In genomic region chr1:3454811-3455618, GRCh38 we compare ENCODE assay signal across 8 cellular contexts. TPM values are rescaled to one million over a fixed set of nuclear protein-coding genes. Genes with fewer than 3 reads are reported as not detected.
DNase-seq lines count a peak whose midpoint lies in the region; ATAC-seq and TF ChIP-seq lines count a peak whose summit lies in the region.

No MANE protein-coding gene starts in this region.

- H3K27me3 Mint-ChIP-seq in activated T-helper 17 cell treated with anti-CD3 and anti-CD28 coated beads, Interleukin-2, amount 50 U/mL, for 72 hours: peaks cover 8% of the 10 kb centered on the region

- H3K4me3 Mint-ChIP-seq in activated T-helper 17 cell treated with anti-CD3 and anti-CD28 coated beads, Interleukin-2, amount 50 U/mL, for 72 hours: peak overlapping the region; percentile 48

- peak; percentile 70 for DNase-seq in A673 (ENCODE audit: low spot score)
- peak; percentile 41 for DNase-seq in HEK293T (ENCODE audit: extremely low spot score)
- peak; percentile 80 for DNase-seq in islet precursor cell
- DNase-seq in NOMO-1 (lab: John Stamatoyannopoulos, UW; ENCODE audit: unreplicated experiment in 2 of 2): no peak
- no peak for DNase-seq in NCI-H446 treated with DMSO at 0.1 percent for 48 hours (lab: John Stamatoyannopoulos, UW)

- POLR2A ChIA-PET in A673 (lab: Charles Lee; ENCODE audit: low non-redundant PET): no interaction called here
- POLR2A ChIA-PET in HEK293T (lab: Yijun Ruan, JAX): no interaction called here

- H3K27me3 ChIP-seq in A673 (replicated peaks; ENCODE audit: insufficient read depth, low read depth, low read length, poor library complexity) (no peaks in the 10 kb centered on the region), thymus (ENCODE audit: control insufficient read depth, insufficient read depth) (peaks cover 8% of the 10 kb centered on the region)

- no peak for TF ChIP-seq CTCF in A673 (conservative IDR thresholded peaks at IDR 0.05; ENCODE audit: low read depth, low read length)

- CTCF ChIA-PET in A673 (lab: Charles Lee) (no interaction called here), HEK293T (lab: Yijun Ruan, JAX) (no interaction called here)

- H3K9me3 ChIP-seq in A673 (ENCODE audit: low read depth, low read length, poor library complexity, severe bottlenecking): no peaks in the 10 kb centered on the region
- H3K9me3 ChIP-seq in thymus (ENCODE audit: control insufficient read depth): no peaks in the 10 kb centered on the region

- ATAC-seq in activated T-helper 17 cell treated with anti-CD3 and anti-CD28 coated beads, Interleukin-2, amount 50 U/mL, for 72 hours (replicated peaks): no peak
- ATAC-seq in GM18861 (IDR thresholded peaks at IDR 0.05; ENCODE audit: unreplicated experiment): no peak

- H3K27ac ChIP-seq in A673 (ENCODE audit: low read depth, low read length, poor library complexity, severe bottlenecking): peak overlapping the region; percentile 67
- no peak overlapping the region for H3K27ac ChIP-seq in thymus (ENCODE audit: low read depth)

- no peaks in the 10 kb centered on the region for H3K9me3 Mint-ChIP-seq in activated T-helper 17 cell treated with anti-CD3 and anti-CD28 coated beads, Interleukin-2, amount 50 U/mL, for 72 hours

- no peaks in the 10 kb centered on the region for H3K4me1 Mint-ChIP-seq in activated T-helper 17 cell treated with anti-CD3 and anti-CD28 coated beads, Interleukin-2, amount 50 U/mL, for 72 hours

- H3K27ac Mint-ChIP-seq in activated T-helper 17 cell treated with anti-CD3 and anti-CD28 coated beads, Interleukin-2, amount 50 U/mL, for 72 hours: no peak overlapping the region

- intact Hi-C loops in A673 (cut with micrococcal nuclease; ENCODE audit: unreplicated experiment): loop anchor here (5.0 kb wide), 1 partner anchor 267 kb away; no protein-coding TSS in a partner anchor

- WGBS in thymus: 16% methylated on average over 46 of the region's 46 CpGs

- H3K36me3 ChIP-seq in A673 (ENCODE audit: insufficient read depth, low read length, poor library complexity, severe bottlenecking): no peaks in the 10 kb centered on the region
- H3K36me3 ChIP-seq in thymus (ENCODE audit: control insufficient read depth, insufficient read depth): no peaks in the 10 kb centered on the region

- no peaks in the 10 kb centered on the region for H3K36me3 Mint-ChIP-seq in activated T-helper 17 cell treated with anti-CD3 and anti-CD28 coated beads, Interleukin-2, amount 50 U/mL, for 72 hours (ENCODE audit: low read depth)

- BruUV-seq in A673 (replicated peaks; lab: Mats Ljungman, UMichigan): no TSS peak

- H3K4me3 ChIP-seq in A673 (ENCODE audit: low read depth, low read length, poor library complexity, severe bottlenecking): peak overlapping the region; percentile 58
- peak overlapping the region; percentile 57 for H3K4me3 ChIP-seq in thymus (ENCODE audit: low read length)

- peaks cover 17% of the 10 kb centered on the region for H3K4me1 ChIP-seq in A673 (ENCODE audit: insufficient read depth, low read length, poor library complexity, severe bottlenecking)
- H3K4me1 ChIP-seq in thymus (ENCODE audit: control insufficient read depth, insufficient read depth, low read length): no peaks in the 10 kb centered on the region

TF ChIP-seq in HEK293T, 16 proteins besides CTCF, POLR2A, EP300 and RAD21:
- no peak for TF ChIP-seq L3MBTL2 (conservative IDR thresholded peaks at IDR 0.05)
- TF ChIP-seq, protein P1, sequence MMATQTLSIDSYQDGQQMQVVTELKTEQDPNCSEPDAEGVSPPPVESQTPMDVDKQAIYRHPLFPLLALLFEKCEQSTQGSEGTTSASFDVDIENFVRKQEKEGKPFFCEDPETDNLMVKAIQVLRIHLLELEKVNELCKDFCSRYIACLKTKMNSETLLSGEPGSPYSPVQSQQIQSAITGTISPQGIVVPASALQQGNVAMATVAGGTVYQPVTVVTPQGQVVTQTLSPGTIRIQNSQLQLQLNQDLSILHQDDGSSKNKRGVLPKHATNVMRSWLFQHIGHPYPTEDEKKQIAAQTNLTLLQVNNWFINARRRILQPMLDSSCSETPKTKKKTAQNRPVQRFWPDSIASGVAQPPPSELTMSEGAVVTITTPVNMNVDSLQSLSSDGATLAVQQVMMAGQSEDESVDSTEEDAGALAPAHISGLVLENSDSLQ (IDR thresholded peaks at IDR 0.05): no peak
- TF ChIP-seq BHLHE40 (IDR thresholded peaks at IDR 0.05; ENCODE audit: borderline replicate concordance): no peak
- no peak for TF ChIP-seq NFRKB (IDR thresholded peaks at IDR 0.05)

RNA-seq across cellular contexts. Expression of gene ARHGEF16, which starts 0.6 kb away (rescaled TPM):
- 8.9 and 11.2 TPM in 2 replicates for total RNA-seq in A673 (2021)
- under 1 TPM in 1 of 2 donors, not detected in 1; 0.16 TPM for total RNA-seq in activated T-helper 17 cell treated with anti-CD3 and anti-CD28 coated beads, Interleukin-2, amount 50 U/mL, for 72 hours
- 2.3 TPM for polyA plus RNA-seq in thymus

Comparison
In these comparisons a context has a peak if more than half of its experiments do, and no peak if none do; other contexts are left out.
1. DNase-seq: peak in A673 (single experiment), HEK293T (single experiment) and islet precursor cell (single experiment); none in NOMO-1 (0 of 2) and NCI-H446 treated with DMSO at 0.1 percent for 48 hours (single experiment).